In the genomic region with DNA sequence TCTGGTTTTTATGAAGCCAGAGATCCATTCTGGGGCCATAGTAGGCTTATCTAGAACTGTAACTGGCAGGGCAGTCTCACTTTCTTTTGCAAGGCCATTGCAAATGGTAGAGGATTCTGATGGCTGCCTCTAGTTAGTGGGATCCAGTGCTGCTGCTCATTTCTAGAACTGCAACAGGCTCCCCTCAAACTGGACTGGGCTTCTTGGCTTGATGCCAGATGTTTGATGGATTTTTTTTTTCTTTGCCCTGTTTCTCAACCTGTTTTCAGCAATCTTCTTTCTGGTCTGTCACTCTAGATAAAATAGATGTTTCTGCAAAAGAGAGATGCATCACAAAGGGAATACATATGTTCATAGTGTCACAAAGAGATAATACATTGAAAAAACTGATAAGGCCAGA, we compare ENCODE assay signal across 30 cellular contexts. TPM values are rescaled to one million over a fixed set of nuclear protein-coding genes. Genes with fewer than 3 reads are reported as not detected.
"Had no signal": no experiment of that assay in that cellular context is flagged by ENCODE, and none has a peak within 500 bp of the region (broad histone marks: within the 10 kb centered on the region; RNA-seq: fewer than 3 reads in every experiment).

No MANE protein-coding gene starts in this region.

- H3K4me1 ChIP-seq: stomach, suprapubic skin, testis, thyroid gland, tibial artery, tibial nerve, transverse colon, upper lobe of left lung, upper lobe of right lung, uterus, vagina had no signal

- DNase-seq: stimulated activated CD4-positive, alpha-beta T cell treated with anti-CD3 and anti-CD28 coated beads, Interleukin-2, amount 100 ng/mL, for 48 hours; stimulated activated CD4-positive, alpha-beta T cell treated with anti-CD3 and anti-CD28 coated beads, Interleukin-4, amount 100 ng/mL, for 1 hour; stimulated activated CD4-positive, alpha-beta T cell treated with anti-CD3 and anti-CD28 coated beads, Interleukin-4, amount 100 ng/mL, for 24 hours; stimulated activated CD4-positive, alpha-beta T cell treated with anti-CD3 and anti-CD28 coated beads, Interleukin-4, amount 100 ng/mL, for 4 hours; stimulated activated CD8-positive, alpha-beta memory T cell treated with anti-CD3 and anti-CD28 coated beads, Interleukin-4, amount 100 ng/mL, for 48 hours; stimulated activated naive B cell treated with anti-CD40 and anti-IgM and Interleukin-4, amounts not matched to agents 10 μg/mL and 1 μg/mL and 100 μg/mL, for 72 hours; stimulated activated naive CD4-positive, alpha-beta T cell; stimulated activated naive CD4-positive, alpha-beta T cell treated with Interleukin-2 at 50 U/mL for 16 hours; stimulated activated naive CD8-positive, alpha-beta T cell treated with anti-CD3 and anti-CD28 coated beads, Interleukin-15, amount 100 ng/mL, for 72 hours; stimulated activated naive CD8-positive, alpha-beta T cell treated with anti-CD3 and anti-CD28 coated beads, Interleukin-15, Interleukin-2, amounts not matched to agents 100 U/mL and 50 U/mL, for 24 hours; stomach; substantia nigra; testis; thyroid gland; tibial artery; transverse colon; trophoblast cell; upper lobe of left lung; upper lobe of right lung; uterus had no signal

- H3K9me3 ChIP-seq: stomach, suprapubic skin, testis, thoracic aorta, thyroid gland, tibial artery, tibial nerve, transverse colon, upper lobe of left lung, upper lobe of right lung, uterus, vagina had no signal

- H3K36me3 ChIP-seq: stomach, suprapubic skin, thoracic aorta, thyroid gland, tibial artery, tibial nerve, transverse colon, upper lobe of left lung, upper lobe of right lung, uterus, vagina had no signal

- H3K27me3 ChIP-seq: testis, thyroid gland, tibial nerve, upper lobe of left lung, uterus, vagina had no signal

- H3K4me3 ChIP-seq: stomach, suprapubic skin, testis, thoracic aorta, thyroid gland, tibial artery, tibial nerve, transverse colon, upper lobe of left lung, upper lobe of right lung, uterus, vagina had no signal

- H3K27ac ChIP-seq: stomach, suprapubic skin, testis, thoracic aorta, thyroid gland, tibial artery, tibial nerve, transverse colon, upper lobe of left lung, upper lobe of right lung, uterus, vagina had no signal

- ATAC-seq: stimulated activated effector memory CD8-positive, alpha-beta T cell treated with anti-CD3 and anti-CD28 coated beads, Interleukin-12 subunit alpha, Interleukin-12 subunit beta, amount 100 ng/mL, for 72 hours; stimulated activated memory B cell treated with anti-CD40 and anti-IgM and Interleukin-4, amounts not matched to agents 10 μg/mL and 1 μg/mL and 100 μg/mL, for 72 hours; stimulated activated naive B cell treated with anti-CD40 and anti-IgM and Interleukin-4, amounts not matched to agents 10 μg/mL and 1 μg/mL and 100 μg/mL, for 72 hours; stimulated activated naive CD8-positive, alpha-beta T cell treated with anti-CD3 and anti-CD28 coated beads, Interleukin-15, amount 100 ng/mL, for 72 hours; stimulated activated naive CD8-positive, alpha-beta T cell treated with anti-CD3 and anti-CD28 coated beads, Interleukin-15, Interleukin-2, amounts not matched to agents 100 U/mL and 50 U/mL, for 24 hours; upper lobe of right lung had no signal

- FAIRE-seq: urothelium cell line had no signal

RNA-seq across cellular contexts. Expression of a gene that starts 11.9 kb away (rescaled TPM):
- total RNA-seq: subcutaneous adipose tissue, suprapubic skin, tibial nerve, upper lobe of right lung, ureter, urinary bladder, uterus, vagina had no signal
